25 cellular contexts compared by ENCODE assay signal in the genomic region with DNA sequence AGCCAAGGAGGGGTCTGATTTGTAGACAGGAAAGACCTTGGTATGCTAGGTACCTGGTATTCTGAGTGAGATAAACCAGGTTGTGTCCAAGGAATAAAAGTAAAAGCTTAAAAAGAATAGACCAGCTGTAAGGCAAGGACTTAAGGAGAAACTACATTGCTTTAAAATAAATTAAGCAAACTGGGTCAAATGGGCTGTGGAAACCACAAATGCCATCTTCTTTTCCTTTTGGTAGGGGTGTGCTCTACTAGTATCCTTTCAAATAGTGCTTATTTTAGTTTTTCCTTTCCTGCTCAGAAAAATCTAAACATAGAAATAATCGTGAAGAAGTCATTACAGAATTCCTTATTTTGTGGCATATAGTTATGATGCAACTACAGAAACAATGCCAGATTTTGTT.
A peak's percentile ranks its signal among the peaks of the same experiment; 100 is the strongest.
DNase-seq lines count a peak whose midpoint lies in the region; ATAC-seq and TF ChIP-seq lines count a peak whose summit lies in the region.
"Had no signal": no experiment of that assay in that cellular context is flagged by ENCODE, and none has a peak within 500 bp of the region (broad histone marks: within the 10 kb centered on the region; RNA-seq: fewer than 3 reads in every experiment).

No MANE protein-coding gene starts in this region.

- peaks cover 28 to 46% (median 36%) of the 10 kb centered on the region in 4 donors for H3K4me1 Mint-ChIP-seq in CD4-positive, alpha-beta memory T cell
- H3K4me1 Mint-ChIP-seq in effector memory CD8-positive, alpha-beta T cell (ENCODE audit: low read depth in 2 of 2): peaks cover 21 to 45% of the 10 kb centered on the region in 2 donors
- H3K4me1 Mint-ChIP-seq in natural killer cell: peaks cover 27 to 34% of the 10 kb centered on the region in 2 donors
- H3K4me1 Mint-ChIP-seq: B cell had no signal

- H3K9me3 Mint-ChIP-seq in CD4-positive, alpha-beta memory T cell: peaks cover 0 to 20% (median 10%) of the 10 kb centered on the region in 8 donors
- H3K9me3 Mint-ChIP-seq in effector memory CD8-positive, alpha-beta T cell: no peaks in the 10 kb centered on the region
- no peaks in the 10 kb centered on the region for H3K9me3 Mint-ChIP-seq in natural killer cell
- H3K9me3 Mint-ChIP-seq: CD4-positive, alpha-beta T cell had no signal

- POLR2A ChIA-PET in CD4-positive, alpha-beta memory T cell (lab: Charles Lee; ENCODE audit: partially characterized antibody): interaction anchor here (1.0 to 1.6 kb wide), 5 partner anchors 25 to 138 kb away, joined by 3 to 5 read pairs (median 3); no protein-coding TSS in a partner anchor
- POLR2A ChIA-PET in HEK293T (lab: Yijun Ruan, JAX): no interaction called here

- H3K4me1 ChIP-seq in CD4-positive, alpha-beta memory T cell (ENCODE audit: insufficient read depth, low read length): peaks cover 41% of the 10 kb centered on the region
- H3K4me1 ChIP-seq in adipocyte (ENCODE audit: control insufficient read depth, insufficient read depth, low read length): peaks cover 10% of the 10 kb centered on the region
- H3K4me1 ChIP-seq: A549 had no signal

- peaks cover 19 to 33% of the 10 kb centered on the region in 2 donors for H3K36me3 Mint-ChIP-seq in CD4-positive, alpha-beta memory T cell
- no peaks in the 10 kb centered on the region for H3K36me3 Mint-ChIP-seq in effector memory CD8-positive, alpha-beta T cell (ENCODE audit: insufficient read depth)
- no peaks in the 10 kb centered on the region for H3K36me3 Mint-ChIP-seq in natural killer cell

- DNase-seq in CD4-positive, alpha-beta memory T cell: no peak
- DNase-seq in adipocyte (ENCODE audit: low read depth) (peak; percentile 15), natural killer cell (no peak), SIG-M5 (lab: John Stamatoyannopoulos, UW) (no peak), NCI-H187 (lab: John Stamatoyannopoulos, UW) (no peak), coronary artery (ENCODE audit: low spot score) (no peak), HEK293T (ENCODE audit: extremely low spot score) (no peak)
- no peak for DNase-seq in effector memory CD8-positive, alpha-beta T cell
- DNase-seq: AML-193; CD4-positive, alpha-beta T cell; CD8-positive, alpha-beta memory T cell; COR-L47; DMS 273 treated with DMSO at 0.1 percent for 48 hours; DMS153; DMS53; DMS79; DND-41; EL; GDM1 had no signal

- no peaks in the 10 kb centered on the region for H3K36me3 ChIP-seq in CD4-positive, alpha-beta memory T cell (ENCODE audit: insufficient read depth, low read length)
- H3K36me3 ChIP-seq in adipocyte (ENCODE audit: control insufficient read depth, insufficient read depth, low read length, severe bottlenecking): no peaks in the 10 kb centered on the region
- H3K36me3 ChIP-seq: BLaER1 treated with 17β-estradiol and CSF1 and Interleukin-3, amounts not matched to agents 10 nM and 100 nM had no signal

- H3K9me3 ChIP-seq in CD4-positive, alpha-beta memory T cell (ENCODE audit: control insufficient read depth in 1 of 2, low read length in 2 of 2): no peaks in the 10 kb centered on the region
- peaks cover 16% of the 10 kb centered on the region for H3K9me3 ChIP-seq in adipocyte (ENCODE audit: control insufficient read depth, low read length)

- H3K27me3 Mint-ChIP-seq in CD4-positive, alpha-beta memory T cell: no peaks in the 10 kb centered on the region
- H3K27me3 Mint-ChIP-seq in effector memory CD8-positive, alpha-beta T cell: no peaks in the 10 kb centered on the region
- no peaks in the 10 kb centered on the region for H3K27me3 Mint-ChIP-seq in natural killer cell (ENCODE audit: low read depth in 2 of 2)
- H3K27me3 Mint-ChIP-seq: CD4-positive, alpha-beta T cell; CD8-positive, alpha-beta memory T cell had no signal

- CTCF ChIA-PET in CD4-positive, alpha-beta memory T cell (lab: Charles Lee; ENCODE audit: partially characterized antibody): interaction anchor here (1.1 to 4.0 kb wide), 4 partner anchors 14 to 54 kb away, joined by 3 to 21 read pairs (median 5); no protein-coding TSS in a partner anchor
- CTCF ChIA-PET in HEK293T (lab: Yijun Ruan, JAX): interaction anchor here (0.7 to 2.0 kb wide), 2 partner anchors 10 to 14 kb away, joined by 3 to 4 read pairs; no protein-coding TSS in a partner anchor

- H3K27ac ChIP-seq in CD4-positive, alpha-beta memory T cell (ENCODE audit: low read depth, low read length): no peak overlapping the region
- no peak overlapping the region for H3K27ac ChIP-seq in coronary artery
- H3K27ac ChIP-seq: 22Rv1; A549; BLaER1 treated with 17β-estradiol and CSF1 and Interleukin-3, amounts not matched to agents 10 nM and 100 nM; C4-2B had no signal

- peak overlapping the region in 2 of 7 donors; percentile 62 to 69 for H3K27ac Mint-ChIP-seq in CD4-positive, alpha-beta memory T cell
- peak overlapping the region in 1 of 2 donors; percentile 13 for H3K27ac Mint-ChIP-seq in effector memory CD8-positive, alpha-beta T cell
- peak overlapping the region; percentile 2 to 74 for H3K27ac Mint-ChIP-seq in natural killer cell
- H3K27ac Mint-ChIP-seq: B cell; CD4-positive, alpha-beta T cell had no signal

- no peaks in the 10 kb centered on the region for H3K27me3 ChIP-seq in CD4-positive, alpha-beta memory T cell (ENCODE audit: insufficient read depth, low read length)
- no peaks in the 10 kb centered on the region for H3K27me3 ChIP-seq in adipocyte (replicated peaks; ENCODE audit: control insufficient read depth, insufficient read depth, low read length)
- H3K27me3 ChIP-seq: BLaER1 treated with 17β-estradiol and CSF1 and Interleukin-3, amounts not matched to agents 10 nM and 100 nM had no signal

- ATAC-seq in effector memory CD8-positive, alpha-beta T cell (replicated peaks): peak; percentile 61
- peak in 1 of 3 donors; percentile 56 for ATAC-seq in natural killer cell
- ATAC-seq: A549, GM12878 had no signal

- H3K4me3 Mint-ChIP-seq in CD4-positive, alpha-beta memory T cell: peak overlapping the region in 5 of 8 donors; percentile 7 to 62 (median 18)
- peak overlapping the region; percentile 22 to 36 for H3K4me3 Mint-ChIP-seq in effector memory CD8-positive, alpha-beta T cell
- peak overlapping the region; percentile 43 for H3K4me3 Mint-ChIP-seq in natural killer cell
- H3K4me3 Mint-ChIP-seq: B cell; CD4-positive, alpha-beta T cell had no signal

- no peak overlapping the region for H3K9ac ChIP-seq in adipocyte (ENCODE audit: low read length)
- H3K9ac ChIP-seq: BLaER1 treated with 17β-estradiol and CSF1 and Interleukin-3, amounts not matched to agents 10 nM and 100 nM had no signal

- no peak overlapping the region for H3K4me3 ChIP-seq in CD4-positive, alpha-beta memory T cell (ENCODE audit: low read length in 2 of 2)
- no peak overlapping the region for H3K4me3 ChIP-seq in adipocyte (ENCODE audit: low read length)
- H3K4me3 ChIP-seq in coronary artery: no peak overlapping the region
- H3K4me3 ChIP-seq: A549; BLaER1 treated with 17β-estradiol and CSF1 and Interleukin-3, amounts not matched to agents 10 nM and 100 nM; GM12878 had no signal

- intact Hi-C loops in CD4-positive, alpha-beta memory T cell (cut with micrococcal nuclease): no loop called here
- intact Hi-C loops in natural killer cell (cut with micrococcal nuclease): no loop called here

- TF ChIP-seq CTCF in natural killer cell (IDR thresholded peaks at IDR 0.05) (no peak), coronary artery (IDR thresholded peaks at IDR 0.05) (no peak)

TF ChIP-seq in HEK293T, 16 proteins besides CTCF, POLR2A, EP300 and RAD21:
- no peak for TF ChIP-seq L3MBTL2 (conservative IDR thresholded peaks at IDR 0.05)
- TF ChIP-seq TARDBP (IDR thresholded peaks at IDR 0.05): no peak
- TF ChIP-seq LEF1 (IDR thresholded peaks at IDR 0.05; ENCODE audit: borderline replicate concordance): no peak
- no peak for TF ChIP-seq HDGF (IDR thresholded peaks at IDR 0.05; ENCODE audit: borderline replicate concordance)
- no peak for TF ChIP-seq BHLHE40 (IDR thresholded peaks at IDR 0.05; ENCODE audit: borderline replicate concordance)
- no peak for TF ChIP-seq ZNF384 (IDR thresholded peaks at IDR 0.05)
- TF ChIP-seq, protein P1, sequence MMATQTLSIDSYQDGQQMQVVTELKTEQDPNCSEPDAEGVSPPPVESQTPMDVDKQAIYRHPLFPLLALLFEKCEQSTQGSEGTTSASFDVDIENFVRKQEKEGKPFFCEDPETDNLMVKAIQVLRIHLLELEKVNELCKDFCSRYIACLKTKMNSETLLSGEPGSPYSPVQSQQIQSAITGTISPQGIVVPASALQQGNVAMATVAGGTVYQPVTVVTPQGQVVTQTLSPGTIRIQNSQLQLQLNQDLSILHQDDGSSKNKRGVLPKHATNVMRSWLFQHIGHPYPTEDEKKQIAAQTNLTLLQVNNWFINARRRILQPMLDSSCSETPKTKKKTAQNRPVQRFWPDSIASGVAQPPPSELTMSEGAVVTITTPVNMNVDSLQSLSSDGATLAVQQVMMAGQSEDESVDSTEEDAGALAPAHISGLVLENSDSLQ (IDR thresholded peaks at IDR 0.05): no peak
- TF ChIP-seq CTBP1 (IDR thresholded peaks at IDR 0.05; ENCODE audit: borderline replicate concordance): no peak
- TF ChIP-seq SP1 (IDR thresholded peaks at IDR 0.05): no peak
- TF ChIP-seq FOXM1 (IDR thresholded peaks at IDR 0.05; ENCODE audit: borderline replicate concordance): no peak
- no peak for TF ChIP-seq FOXK2 (IDR thresholded peaks at IDR 0.05)
- TF ChIP-seq SUZ12 (IDR thresholded peaks at IDR 0.05): no peak
- no peak for TF ChIP-seq ELF4 (IDR thresholded peaks at IDR 0.05)
- no peak for TF ChIP-seq ARNT (IDR thresholded peaks at IDR 0.05)
- no peak for TF ChIP-seq NFRKB (IDR thresholded peaks at IDR 0.05)
- TF ChIP-seq FOXA1 (IDR thresholded peaks at IDR 0.05): no peak
